ENCODE assay signal across 1 cellular context in the genomic region with DNA sequence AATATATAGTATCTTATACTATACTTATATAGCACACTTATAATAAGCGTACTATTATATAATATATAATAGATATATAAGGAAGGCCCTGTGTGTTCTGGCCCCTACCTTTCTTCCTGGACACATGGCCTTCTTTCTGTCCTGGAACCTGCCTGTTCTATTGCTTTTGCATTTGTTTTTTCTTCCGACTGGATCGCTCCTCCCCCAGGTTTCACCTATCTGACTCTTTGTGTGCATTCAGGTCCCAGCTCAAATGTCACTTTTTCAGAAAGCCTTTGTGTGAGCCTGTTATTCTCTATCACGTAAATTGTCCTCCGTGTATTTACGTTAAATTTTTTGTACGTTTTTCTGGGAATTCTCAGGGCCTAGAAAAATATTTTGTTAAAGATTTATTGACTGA.
TF ChIP-seq lines count a peak whose summit lies in the region.

No MANE protein-coding gene starts in this region.

TF ChIP-seq in GM12878, 131 proteins besides CTCF, POLR2A, EP300 and RAD21 (continued from another document):
- TF ChIP-seq, protein P1, sequence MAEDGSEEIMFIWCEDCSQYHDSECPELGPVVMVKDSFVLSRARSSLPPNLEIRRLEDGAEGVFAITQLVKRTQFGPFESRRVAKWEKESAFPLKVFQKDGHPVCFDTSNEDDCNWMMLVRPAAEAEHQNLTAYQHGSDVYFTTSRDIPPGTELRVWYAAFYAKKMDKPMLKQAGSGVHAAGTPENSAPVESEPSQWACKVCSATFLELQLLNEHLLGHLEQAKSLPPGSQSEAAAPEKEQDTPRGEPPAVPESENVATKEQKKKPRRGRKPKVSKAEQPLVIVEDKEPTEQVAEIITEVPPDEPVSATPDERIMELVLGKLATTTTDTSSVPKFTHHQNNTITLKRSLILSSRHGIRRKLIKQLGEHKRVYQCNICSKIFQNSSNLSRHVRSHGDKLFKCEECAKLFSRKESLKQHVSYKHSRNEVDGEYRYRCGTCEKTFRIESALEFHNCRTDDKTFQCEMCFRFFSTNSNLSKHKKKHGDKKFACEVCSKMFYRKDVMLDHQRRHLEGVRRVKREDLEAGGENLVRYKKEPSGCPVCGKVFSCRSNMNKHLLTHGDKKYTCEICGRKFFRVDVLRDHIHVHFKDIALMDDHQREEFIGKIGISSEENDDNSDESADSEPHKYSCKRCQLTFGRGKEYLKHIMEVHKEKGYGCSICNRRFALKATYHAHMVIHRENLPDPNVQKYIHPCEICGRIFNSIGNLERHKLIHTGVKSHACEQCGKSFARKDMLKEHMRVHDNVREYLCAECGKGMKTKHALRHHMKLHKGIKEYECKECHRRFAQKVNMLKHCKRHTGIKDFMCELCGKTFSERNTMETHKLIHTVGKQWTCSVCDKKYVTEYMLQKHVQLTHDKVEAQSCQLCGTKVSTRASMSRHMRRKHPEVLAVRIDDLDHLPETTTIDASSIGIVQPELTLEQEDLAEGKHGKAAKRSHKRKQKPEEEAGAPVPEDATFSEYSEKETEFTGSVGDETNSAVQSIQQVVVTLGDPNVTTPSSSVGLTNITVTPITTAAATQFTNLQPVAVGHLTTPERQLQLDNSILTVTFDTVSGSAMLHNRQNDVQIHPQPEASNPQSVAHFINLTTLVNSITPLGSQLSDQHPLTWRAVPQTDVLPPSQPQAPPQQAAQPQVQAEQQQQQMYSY (CRISPR knock-in tag; IDR thresholded peaks at IDR 0.05): no peak
- TF ChIP-seq ZNF384 (IDR thresholded peaks at IDR 0.05; ENCODE audit: borderline replicate concordance, low read depth, low read length) (no peak), ZNF24 (IDR thresholded peaks at IDR 0.05) (no peak), SPI1 (IDR thresholded peaks at IDR 0.05; ENCODE audit: borderline replicate concordance, insufficient read depth, low read depth, low read length) (no peak), JUND (IDR thresholded peaks at IDR 0.05; ENCODE audit: low read depth, low read length) (no peak), TCF3 (IDR thresholded peaks at IDR 0.05; ENCODE audit: borderline replicate concordance, insufficient read depth, low read depth, low read length) (no peak), TAF1 (IDR thresholded peaks at IDR 0.05; ENCODE audit: borderline replicate concordance, low read depth, low read length) (no peak)
- TF ChIP-seq, protein P2, sequence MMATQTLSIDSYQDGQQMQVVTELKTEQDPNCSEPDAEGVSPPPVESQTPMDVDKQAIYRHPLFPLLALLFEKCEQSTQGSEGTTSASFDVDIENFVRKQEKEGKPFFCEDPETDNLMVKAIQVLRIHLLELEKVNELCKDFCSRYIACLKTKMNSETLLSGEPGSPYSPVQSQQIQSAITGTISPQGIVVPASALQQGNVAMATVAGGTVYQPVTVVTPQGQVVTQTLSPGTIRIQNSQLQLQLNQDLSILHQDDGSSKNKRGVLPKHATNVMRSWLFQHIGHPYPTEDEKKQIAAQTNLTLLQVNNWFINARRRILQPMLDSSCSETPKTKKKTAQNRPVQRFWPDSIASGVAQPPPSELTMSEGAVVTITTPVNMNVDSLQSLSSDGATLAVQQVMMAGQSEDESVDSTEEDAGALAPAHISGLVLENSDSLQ (IDR thresholded peaks at IDR 0.05): no peak
- TF ChIP-seq, protein P3, sequence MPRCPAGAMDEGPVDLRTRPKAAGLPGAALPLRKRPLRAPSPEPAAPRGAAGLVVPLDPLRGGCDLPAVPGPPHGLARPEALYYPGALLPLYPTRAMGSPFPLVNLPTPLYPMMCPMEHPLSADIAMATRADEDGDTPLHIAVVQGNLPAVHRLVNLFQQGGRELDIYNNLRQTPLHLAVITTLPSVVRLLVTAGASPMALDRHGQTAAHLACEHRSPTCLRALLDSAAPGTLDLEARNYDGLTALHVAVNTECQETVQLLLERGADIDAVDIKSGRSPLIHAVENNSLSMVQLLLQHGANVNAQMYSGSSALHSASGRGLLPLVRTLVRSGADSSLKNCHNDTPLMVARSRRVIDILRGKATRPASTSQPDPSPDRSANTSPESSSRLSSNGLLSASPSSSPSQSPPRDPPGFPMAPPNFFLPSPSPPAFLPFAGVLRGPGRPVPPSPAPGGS (IDR thresholded peaks at IDR 0.05; ENCODE audit: borderline replicate concordance, insufficient read depth, low read depth, low read length, poor library complexity, severe bottlenecking): no peak
